In genomic region chr5:175778951-175779475, GRCh38 we compare ENCODE assay signal across 11 cellular contexts.
DNase-seq lines count a peak whose midpoint lies in the region; ATAC-seq and TF ChIP-seq lines count a peak whose summit lies in the region.
"Had no signal": no experiment of that assay in that cellular context is flagged by ENCODE, and none has a peak within 500 bp of the region (broad histone marks: within the 10 kb centered on the region; RNA-seq: fewer than 3 reads in every experiment).

No MANE protein-coding gene starts in this region.

- POLR2A ChIA-PET in HEK293 (lab: Yijun Ruan, JAX), result no interaction called here

- no peaks in the 10 kb centered on the region for H3K9me3 ChIP-seq in HEK293 (ENCODE audit: control insufficient read depth, insufficient read depth, low read depth, low read length)
- H3K9me3 ChIP-seq: psoas muscle had no signal

- no peaks in the 10 kb centered on the region for H3K4me1 Mint-ChIP-seq in natural killer cell

- H3K4me3 ChIP-seq in HEK293 (ENCODE audit: low read depth, low read length), result no peak overlapping the region
- H3K4me3 ChIP-seq: PC-9, psoas muscle had no signal

- CTCF ChIA-PET in HEK293 (lab: Yijun Ruan, JAX), result interaction anchor here (0.6 kb wide), 1 partner anchor 60 kb away, joined by 3 read pairs; no protein-coding TSS in a partner anchor

- intact Hi-C loops in posterior cingulate gyrus (cut with DNase I) (no loop called here), natural killer cell (cut with micrococcal nuclease) (no loop called here)

- H3K27ac Mint-ChIP-seq in natural killer cell, result no peak overlapping the region

- ATAC-seq in natural killer cell (no peak), HG03460 (IDR thresholded peaks at IDR 0.05; ENCODE audit: unreplicated experiment) (no peak), HG03175 (IDR thresholded peaks at IDR 0.05; ENCODE audit: unreplicated experiment) (no peak)
- ATAC-seq: psoas muscle had no signal

- TF ChIP-seq CTCF in HEK293 (tag by site-specific recombination; IDR thresholded peaks at IDR 0.05) (no peak), natural killer cell (IDR thresholded peaks at IDR 0.05) (no peak)

- H3K27ac ChIP-seq in HEK293 (ENCODE audit: extremely low read depth, low read depth, low read length), result no peak overlapping the region
- H3K27ac ChIP-seq: PC-9, psoas muscle had no signal

- H3K27me3 Mint-ChIP-seq in natural killer cell (ENCODE audit: low read depth in 2 of 2), result peaks cover 29 to 52% of the 10 kb centered on the region in 2 donors

- DNase-seq in NCI-H2171 (lab: John Stamatoyannopoulos, UW) (peak; percentile 83), astrocyte of the hippocampus (ENCODE audit: low read depth, low spot score) (peak; percentile 23), posterior cingulate gyrus (peak in 9 of 10 donors; percentile 31 to 92 (median 68)), natural killer cell (no peak)
- DNase-seq: activated CD4-positive, CD25-positive, alpha-beta regulatory T cell; activated gamma-delta T cell treated with Interleukin-2 at 50 U/mL for 16 hours had no signal

- no peaks in the 10 kb centered on the region for H3K36me3 Mint-ChIP-seq in natural killer cell

- H3K36me3 ChIP-seq in HEK293 (ENCODE audit: control insufficient read depth in 2 of 2, insufficient read depth in 1 of 2, low read length in 2 of 2), result no peaks in the 10 kb centered on the region

- H3K4me1 ChIP-seq in HEK293 (ENCODE audit: control insufficient read depth, insufficient read depth, low read length), result no peaks in the 10 kb centered on the region
- H3K4me1 ChIP-seq: psoas muscle had no signal

- no peaks in the 10 kb centered on the region for H3K9me3 Mint-ChIP-seq in natural killer cell

- no peak overlapping the region for H3K4me3 Mint-ChIP-seq in natural killer cell

TF ChIP-seq in HEK293, 187 proteins besides CTCF, POLR2A, EP300 and RAD21 (continues in another document):
- TF ChIP-seq, protein P1, sequence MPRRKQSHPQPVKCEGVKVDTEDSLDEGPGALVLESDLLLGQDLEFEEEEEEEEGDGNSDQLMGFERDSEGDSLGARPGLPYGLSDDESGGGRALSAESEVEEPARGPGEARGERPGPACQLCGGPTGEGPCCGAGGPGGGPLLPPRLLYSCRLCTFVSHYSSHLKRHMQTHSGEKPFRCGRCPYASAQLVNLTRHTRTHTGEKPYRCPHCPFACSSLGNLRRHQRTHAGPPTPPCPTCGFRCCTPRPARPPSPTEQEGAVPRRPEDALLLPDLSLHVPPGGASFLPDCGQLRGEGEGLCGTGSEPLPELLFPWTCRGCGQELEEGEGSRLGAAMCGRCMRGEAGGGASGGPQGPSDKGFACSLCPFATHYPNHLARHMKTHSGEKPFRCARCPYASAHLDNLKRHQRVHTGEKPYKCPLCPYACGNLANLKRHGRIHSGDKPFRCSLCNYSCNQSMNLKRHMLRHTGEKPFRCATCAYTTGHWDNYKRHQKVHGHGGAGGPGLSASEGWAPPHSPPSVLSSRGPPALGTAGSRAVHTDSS (tag by site-specific recombination; IDR thresholded peaks at IDR 0.05), result no peak
- TF ChIP-seq ZIC2 (tag by site-specific recombination; IDR thresholded peaks at IDR 0.05) (peak; percentile 28; the same call in 1 of the 2 replicates), OVOL3 (tag by site-specific recombination; IDR thresholded peaks at IDR 0.05) (no peak), EGR2 (tag by site-specific recombination; IDR thresholded peaks at IDR 0.05; ENCODE audit: low read depth) (peak; percentile 51), ZBTB20 (tag by site-specific recombination; IDR thresholded peaks at IDR 0.05) (0 out of 2 replicates have a peak, but pooled peaks have one; percentile 18), ZNF211 (tag by site-specific recombination; IDR thresholded peaks at IDR 0.05; ENCODE audit: low read depth) (no peak), SALL2 (tag by site-specific recombination; IDR thresholded peaks at IDR 0.05; ENCODE audit: borderline replicate concordance) (no peak), ZFHX2 (tag by site-specific recombination; conservative IDR thresholded peaks at IDR 0.05) (peak; percentile 76), ZBTB48 (tag by site-specific recombination; IDR thresholded peaks at IDR 0.05) (no peak), ZNF174 (tag by site-specific recombination; IDR thresholded peaks at IDR 0.05) (0 out of 2 replicates have a peak, but pooled peaks have one; percentile 36), ZNF280D (tag by site-specific recombination; IDR thresholded peaks at IDR 0.05) (0 out of 2 replicates have a peak, but pooled peaks have one; percentile 18), FEZF1 (tag by site-specific recombination; IDR thresholded peaks at IDR 0.05) (peak; percentile 86), ZNF660 (tag by site-specific recombination; IDR thresholded peaks at IDR 0.05) (peak; percentile 63; the same call in 1 of the 2 replicates), SP2 (tag by site-specific recombination; IDR thresholded peaks at IDR 0.05) (no peak), ZNF580 (tag by site-specific recombination; IDR thresholded peaks at IDR 0.05) (peak; percentile 87), ZNF221 (tag by site-specific recombination; IDR thresholded peaks at IDR 0.05; ENCODE audit: borderline replicate concordance) (no peak), WT1 (tag by site-specific recombination; IDR thresholded peaks at IDR 0.05) (no peak), KLF8 (tag by site-specific recombination; IDR thresholded peaks at IDR 0.05) (no peak), ZBTB8A (tag by site-specific recombination; IDR thresholded peaks at IDR 0.05) (peak; percentile 21; the same call in 1 of the 2 replicates), ZNF692 (tag by site-specific recombination; IDR thresholded peaks at IDR 0.05) (peak; percentile 47; the same call in 1 of the 2 replicates), ZNF501 (tag by site-specific recombination; IDR thresholded peaks at IDR 0.05) (0 out of 2 replicates have a peak, but pooled peaks have one; percentile 25), ZNF785 (tag by site-specific recombination; IDR thresholded peaks at IDR 0.05) (no peak), ZNF394 (tag by site-specific recombination; IDR thresholded peaks at IDR 0.05; ENCODE audit: borderline replicate concordance) (no peak), ZBTB7A (tag by site-specific recombination; IDR thresholded peaks at IDR 0.05; ENCODE audit: low read depth) (no peak), ZNF239 (tag by site-specific recombination; IDR thresholded peaks at IDR 0.05) (no peak), ZFP41 (tag by site-specific recombination; IDR thresholded peaks at IDR 0.05; ENCODE audit: borderline replicate concordance) (no peak)
